Comparison of ENCODE assay signal across 17 cellular contexts in the genomic region with DNA sequence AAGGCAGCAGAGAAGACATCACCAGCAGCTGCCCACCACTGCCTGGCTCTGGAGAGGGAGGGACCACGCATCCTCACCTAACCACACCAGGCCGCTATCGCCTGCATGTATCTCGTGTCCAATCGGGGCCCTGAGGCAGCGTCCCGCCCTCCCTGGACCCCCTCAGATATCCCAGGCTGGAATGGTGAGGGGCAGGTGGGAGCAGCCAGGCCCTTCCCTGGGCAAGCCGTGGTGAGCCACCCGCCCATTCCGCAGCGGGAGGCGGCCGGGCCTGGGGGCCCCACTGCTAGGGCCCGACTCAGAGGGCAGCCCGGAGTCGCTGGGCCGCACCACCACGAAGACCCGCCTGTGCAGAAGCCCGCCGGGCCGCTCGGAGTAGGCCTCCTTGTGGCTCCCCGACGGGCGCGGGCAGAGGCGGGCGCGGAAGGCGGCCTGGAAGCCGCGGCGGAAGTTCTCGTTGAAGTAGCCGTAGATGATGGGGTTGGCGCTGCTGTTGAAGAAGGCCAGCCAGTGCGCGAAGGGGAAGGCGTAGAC. TPM values are rescaled to one million over a fixed set of nuclear protein-coding genes. Genes with fewer than 3 reads are reported as not detected.
DNase-seq lines count a peak whose midpoint lies in the region; ATAC-seq, FAIRE-seq and TF ChIP-seq lines count a peak whose summit lies in the region.
"Had no signal": no experiment of that assay in that cellular context is flagged by ENCODE, and none has a peak within 500 bp of the region (broad histone marks: within the 10 kb centered on the region; RNA-seq: fewer than 3 reads in every experiment).

No MANE protein-coding gene starts in this region.

- no peaks in the 10 kb centered on the region for H3K4me1 Mint-ChIP-seq in glutamatergic neuron (ENCODE audit: low read depth, unreplicated experiment)

- FAIRE-seq in D721Med (lab: Jason Lieb, UNC): no peak
- FAIRE-seq: endometrium, G401.6, GM12878 had no signal

- no peak for TF ChIP-seq EP300 in Ishikawa (IDR thresholded peaks at IDR 0.05; ENCODE audit: borderline replicate concordance)

- no peak for ATAC-seq in GM19467 (IDR thresholded peaks at IDR 0.05; ENCODE audit: unreplicated experiment)

- peaks cover 5% of the 10 kb centered on the region for H3K4me1 ChIP-seq in effector memory CD4-positive, alpha-beta T cell (ENCODE audit: control insufficient read depth, insufficient read depth, low read length, poor library complexity, severe bottlenecking)
- H3K4me1 ChIP-seq in spleen: peaks cover 5 to 16% (median 11%) of the 10 kb centered on the region in 6 donors
- H3K4me1 ChIP-seq: neural progenitor cell had no signal

- intact Hi-C loops in spleen (cut with DNase I; ENCODE audit: low total_unique reads): no loop called here

- no peaks in the 10 kb centered on the region for H3K9me3 ChIP-seq in effector memory CD4-positive, alpha-beta T cell (ENCODE audit: control insufficient read depth, low read length)
- no peaks in the 10 kb centered on the region for H3K9me3 ChIP-seq in spleen

- TF ChIP-seq CTCF in spleen (IDR thresholded peaks at IDR 0.05 in 8 of 11, conservative IDR thresholded peaks at IDR 0.05 in 3 of 11): no peak
- TF ChIP-seq CTCF in glutamatergic neuron (IDR thresholded peaks at IDR 0.05; ENCODE audit: partially characterized antibody, unreplicated experiment): no peak
- no peak for TF ChIP-seq CTCF in D721Med (IDR thresholded peaks at IDR 0.05; ENCODE audit: insufficient read depth, missing control alignments)

- 6 to 71% (median 39%) methylated on average over 6 to 40 of the region's 40 CpGs for WGBS in spleen, 5 donors

- H3K27ac Mint-ChIP-seq in glutamatergic neuron (ENCODE audit: unreplicated experiment): no peak overlapping the region
- H3K27ac Mint-ChIP-seq: neural progenitor cell; stimulated activated naive CD8-positive, alpha-beta T cell treated with anti-CD3 and anti-CD28 coated beads, Interleukin-15, Interleukin-2, amounts not matched to agents 100 ng/mL and 50 ng/mL, for 24 hours had no signal

- peak overlapping the region; percentile 35 for H3K4me3 ChIP-seq in effector memory CD4-positive, alpha-beta T cell (ENCODE audit: insufficient read depth, low read depth, low read length, poor library complexity, severe bottlenecking)
- peak overlapping the region in 5 of 8 donors; percentile 5 to 52 (median 18) for H3K4me3 ChIP-seq in spleen
- H3K4me3 ChIP-seq: GM12878, neural progenitor cell had no signal

- DNase-seq in CD1c-positive myeloid dendritic cell (ENCODE audit: extremely low spot score) (peak; percentile 33), spleen (no peak), glutamatergic neuron (no peak), glomerular visceral epithelial cell (ENCODE audit: extremely low spot score) (no peak), D721Med (ENCODE audit: insufficient read length, low spot score) (no peak)
- DNase-seq in effector memory CD4-positive, alpha-beta T cell: no peak
- DNase-seq: central memory CD4-positive, alpha-beta T cell; hippocampal formation; NCI-H1930; NCI-H446 treated with DMSO at 0.1 percent for 48 hours had no signal

- peaks cover 11% of the 10 kb centered on the region for H3K27me3 ChIP-seq in effector memory CD4-positive, alpha-beta T cell (replicated peaks; ENCODE audit: control insufficient read depth, insufficient read depth, low read length, poor library complexity, severe bottlenecking)
- peaks cover 0 to 50% (median 25%) of the 10 kb centered on the region in 7 donors for H3K27me3 ChIP-seq in spleen (replicated peaks in 1 of 7)
- H3K27me3 ChIP-seq: neural progenitor cell had no signal

- H3K27ac ChIP-seq in effector memory CD4-positive, alpha-beta T cell (ENCODE audit: insufficient read depth, low read length, poor library complexity, severe bottlenecking): no peak overlapping the region
- H3K27ac ChIP-seq in spleen: no peak overlapping the region
- H3K27ac ChIP-seq: neural progenitor cell had no signal

- H3K4me3 Mint-ChIP-seq in glutamatergic neuron (ENCODE audit: unreplicated experiment): no peak overlapping the region
- H3K4me3 Mint-ChIP-seq: neural progenitor cell; stimulated activated naive CD8-positive, alpha-beta T cell treated with anti-CD3 and anti-CD28 coated beads, Interleukin-15, Interleukin-2, amounts not matched to agents 100 ng/mL and 50 ng/mL, for 24 hours had no signal

- TF ChIP-seq POLR2A in spleen (IDR thresholded peaks at IDR 0.05): no peak

- peaks cover 9% of the 10 kb centered on the region for H3K36me3 Mint-ChIP-seq in glutamatergic neuron (ENCODE audit: unreplicated experiment)
- H3K36me3 Mint-ChIP-seq: neural progenitor cell had no signal

- peaks cover 6% of the 10 kb centered on the region for H3K27me3 Mint-ChIP-seq in glutamatergic neuron (ENCODE audit: unreplicated experiment)

- H3K9me3 Mint-ChIP-seq in glutamatergic neuron (ENCODE audit: unreplicated experiment): peaks cover 2% of the 10 kb centered on the region
- H3K9me3 Mint-ChIP-seq: stimulated activated naive CD8-positive, alpha-beta T cell treated with anti-CD3 and anti-CD28 coated beads, Interleukin-15, Interleukin-2, amounts not matched to agents 100 ng/mL and 50 ng/mL, for 24 hours had no signal

- TF ChIP-seq RAD21 in Ishikawa (IDR thresholded peaks at IDR 0.05; ENCODE audit: low read depth): no peak

- H3K36me3 ChIP-seq in effector memory CD4-positive, alpha-beta T cell (ENCODE audit: control insufficient read depth, insufficient read depth, low read length): no peaks in the 10 kb centered on the region
- no peaks in the 10 kb centered on the region for H3K36me3 ChIP-seq in spleen
- H3K36me3 ChIP-seq: neural progenitor cell had no signal

TF ChIP-seq in Ishikawa, 13 proteins besides CTCF, POLR2A, EP300 and RAD21:
- TF ChIP-seq, protein P1, sequence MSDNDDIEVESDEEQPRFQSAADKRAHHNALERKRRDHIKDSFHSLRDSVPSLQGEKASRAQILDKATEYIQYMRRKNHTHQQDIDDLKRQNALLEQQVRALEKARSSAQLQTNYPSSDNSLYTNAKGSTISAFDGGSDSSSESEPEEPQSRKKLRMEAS (IDR thresholded peaks at IDR 0.05): no peak
- no peak for TF ChIP-seq YY1 (IDR thresholded peaks at IDR 0.05; ENCODE audit: low read depth)
- 0 out of 2 replicates have a peak, but pooled peaks have one; percentile 54 for TF ChIP-seq ZBTB7A (IDR thresholded peaks at IDR 0.05; ENCODE audit: low read depth)
- TF ChIP-seq, protein P2, sequence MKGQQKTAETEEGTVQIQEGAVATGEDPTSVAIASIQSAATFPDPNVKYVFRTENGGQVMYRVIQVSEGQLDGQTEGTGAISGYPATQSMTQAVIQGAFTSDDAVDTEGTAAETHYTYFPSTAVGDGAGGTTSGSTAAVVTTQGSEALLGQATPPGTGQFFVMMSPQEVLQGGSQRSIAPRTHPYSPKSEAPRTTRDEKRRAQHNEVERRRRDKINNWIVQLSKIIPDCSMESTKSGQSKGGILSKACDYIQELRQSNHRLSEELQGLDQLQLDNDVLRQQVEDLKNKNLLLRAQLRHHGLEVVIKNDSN (IDR thresholded peaks at IDR 0.05): no peak

RNA-seq across cellular contexts. Expression of a gene that starts 21.6 kb away (rescaled TPM):
- total RNA-seq in spleen (10 to 100 TPM; 54.8 to 83.3 (median 75.5) TPM), glutamatergic neuron (ENCODE audit: unreplicated experiment) (82.4 TPM)
- 100 to 1,000 TPM; 120 to 133 (median 121) TPM for polyA plus RNA-seq in spleen

RNA-seq across cellular contexts. Expression of a gene that starts 28.9 kb away (rescaled TPM):
- total RNA-seq in spleen: under 1 TPM in 5 of 7 donors, not detected in 2; 0.06 to 0.63 (median 0.09) TPM
- under 1 TPM; under 0.01 to 0.15 (median 0.06) TPM for polyA plus RNA-seq in spleen
- total RNA-seq in glutamatergic neuron (ENCODE audit: unreplicated experiment): not detected
- total RNA-seq: GM12878 had no signal
